17 cellular contexts compared by ENCODE assay signal in the genomic region with DNA sequence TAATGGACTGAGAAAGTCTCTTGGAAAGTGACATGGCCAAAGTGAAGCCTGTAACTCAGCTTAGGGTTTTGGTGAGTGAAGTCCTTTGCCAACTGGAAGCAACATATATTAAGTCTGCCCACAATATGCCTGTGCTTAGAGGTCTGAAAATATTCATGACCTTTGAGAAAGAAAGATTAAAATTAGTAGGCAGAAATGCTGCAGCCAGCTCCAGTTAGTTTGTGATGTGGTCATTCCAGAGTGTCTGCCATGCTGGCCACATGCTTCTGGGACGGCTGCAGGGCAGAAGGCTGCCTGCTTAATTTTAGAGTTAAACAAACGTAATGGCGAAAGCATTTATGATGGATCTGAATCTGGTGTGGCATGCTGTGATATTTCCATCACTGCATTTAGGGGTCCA.
A peak's percentile ranks its signal among the peaks of the same experiment; 100 is the strongest.
DNase-seq lines count a peak whose midpoint lies in the region; ATAC-seq, FAIRE-seq and TF ChIP-seq lines count a peak whose summit lies in the region.
"Had no signal": no experiment of that assay in that cellular context is flagged by ENCODE, and none has a peak within 500 bp of the region (broad histone marks: within the 10 kb centered on the region; RNA-seq: fewer than 3 reads in every experiment).

No MANE protein-coding gene starts in this region.

- no TSS peak for BruUV-seq in HepG2 (replicated peaks; lab: Mats Ljungman, UMichigan)

- H3K4ac ChIP-seq in trophoblast cell (ENCODE audit: low read depth, low read length), result no peak overlapping the region

- H4K12ac ChIP-seq in trophoblast cell (ENCODE audit: low read depth, low read length), result no peak overlapping the region

- no peaks in the 10 kb centered on the region for H4K20me1 ChIP-seq in HepG2 (ENCODE audit: insufficient read depth, low read length)

- no peak overlapping the region for H2BK120ac ChIP-seq in trophoblast cell (ENCODE audit: insufficient read depth, low read length, poor library complexity)

- no peak for FAIRE-seq in HepG2 (lab: Jason Lieb, UNC)
- FAIRE-seq: GM18507 had no signal

- no peaks in the 10 kb centered on the region for H3K4me1 ChIP-seq in adipocyte (ENCODE audit: control insufficient read depth, insufficient read depth, low read length)
- peaks cover 78% of the 10 kb centered on the region for H3K4me1 ChIP-seq in left ventricle myocardium inferior
- H3K4me1 ChIP-seq in trophoblast cell (ENCODE audit: control insufficient read depth in 1 of 2, insufficient read depth in 2 of 2, low read length in 2 of 2), result peaks cover 21 to 26% of the 10 kb centered on the region in 2 experiments
- H3K4me1 ChIP-seq in HepG2 (ENCODE audit: insufficient read depth, low read length), result no peaks in the 10 kb centered on the region
- H3K4me1 ChIP-seq in tibial nerve, result no peaks in the 10 kb centered on the region

- no peak overlapping the region for H3K18ac ChIP-seq in trophoblast cell (ENCODE audit: low read length)

- TF ChIP-seq RAD21 in HepG2 (CRISPR knock-in tag; IDR thresholded peaks at IDR 0.05), result no peak

- H3K27me3 ChIP-seq in adipocyte (replicated peaks; ENCODE audit: control insufficient read depth, insufficient read depth, low read length) (no peaks in the 10 kb centered on the region), left ventricle myocardium inferior (ENCODE audit: low read depth) (no peaks in the 10 kb centered on the region), trophoblast cell (ENCODE audit: insufficient read depth, low read length) (no peaks in the 10 kb centered on the region), HepG2 (ENCODE audit: control insufficient read depth in 1 of 2, insufficient read depth in 2 of 2, low read length in 2 of 2) (no peaks in the 10 kb centered on the region), tibial nerve (no peaks in the 10 kb centered on the region)

- H3K4me1 Mint-ChIP-seq in T-helper 17 cell, result no peaks in the 10 kb centered on the region
- H3K4me1 Mint-ChIP-seq: CD4-positive, alpha-beta memory T cell had no signal

- H3K4me3 Mint-ChIP-seq in T-helper 17 cell, result no peak overlapping the region
- H3K4me3 Mint-ChIP-seq: CD4-positive, alpha-beta memory T cell had no signal

- TF ChIP-seq EP300 in HepG2 (IDR thresholded peaks at IDR 0.05; ENCODE audit: low read depth in 2 of 2, low read length in 2 of 2), result no peak
- no peak for TF ChIP-seq EP300 in HepG2 (CRISPR knock-in tag; IDR thresholded peaks at IDR 0.05; ENCODE audit: borderline replicate concordance)
- no peak for TF ChIP-seq EP300 in tibial nerve (IDR thresholded peaks at IDR 0.05)

- in situ Hi-C loops in HepG2 (cut with HindIII; ENCODE audit: extremely low pct_ligation_motif_present, low pct_unique_long_range_greater_than_20kb), result no loop called here

- H3K4me3 ChIP-seq in adipocyte (ENCODE audit: low read length) (no peak overlapping the region), left ventricle myocardium inferior (no peak overlapping the region), trophoblast cell (ENCODE audit: low read depth, low read length) (no peak overlapping the region), HepG2 (replicated peaks in 1 of 3; ENCODE audit: insufficient read depth in 1 of 3, low read depth in 2 of 3, low read length in 3 of 3) (no peak overlapping the region), tibial nerve (no peak overlapping the region)
- H3K4me3 ChIP-seq: GM23248 had no signal

- H3K27me3 Mint-ChIP-seq in T-helper 17 cell, result peaks cover 24% of the 10 kb centered on the region

- H2BK5ac ChIP-seq in trophoblast cell (ENCODE audit: low read depth, low read length, poor library complexity), result no peak overlapping the region

- H3K14ac ChIP-seq in trophoblast cell (ENCODE audit: low read length), result no peak overlapping the region

- H3K27ac Mint-ChIP-seq in T-helper 17 cell, result no peak overlapping the region
- H3K27ac Mint-ChIP-seq: CD4-positive, alpha-beta memory T cell had no signal

- no CpG with 5 or more reads among the region's 3 CpGs for WGBS in trophoblast cell (ENCODE audit: extremely low coverage, insufficient coverage, insufficient read length)
- 16% methylated on average over 3 of the region's 3 CpGs for WGBS in HepG2 (ENCODE audit: low lambda C conversion rate)
- 71 to 83% methylated on average over 3 of the region's 3 CpGs for WGBS in tibial nerve, 2 donors

- no peak overlapping the region for H4K91ac ChIP-seq in trophoblast cell (ENCODE audit: low read depth, low read length)

- POLR2A ChIA-PET in HepG2 (lab: Yijun Ruan, JAX), result no interaction called here

- CTCF ChIA-PET in HepG2 (lab: Yijun Ruan, JAX; ENCODE audit: low intra/inter-chr PET ratio, low total read pairs), result no interaction called here

- no peaks in the 10 kb centered on the region for H3K36me3 ChIP-seq in adipocyte (ENCODE audit: control insufficient read depth, insufficient read depth, low read length, severe bottlenecking)
- H3K36me3 ChIP-seq in left ventricle myocardium inferior, result no peaks in the 10 kb centered on the region
- peaks cover 0 to 2% of the 10 kb centered on the region in 2 experiments for H3K36me3 ChIP-seq in trophoblast cell (ENCODE audit: control insufficient read depth in 1 of 2, insufficient read depth in 2 of 2, low read length in 2 of 2)
- H3K36me3 ChIP-seq in HepG2 (replicated peaks in 1 of 2; ENCODE audit: control insufficient read depth in 1 of 2, insufficient read depth in 2 of 2, low read length in 2 of 2), result no peaks in the 10 kb centered on the region
- H3K36me3 ChIP-seq in tibial nerve, result no peaks in the 10 kb centered on the region

- DNase-seq in adipocyte (ENCODE audit: low read depth) (peak; percentile 28), left ventricle myocardium inferior (no peak), trophoblast cell (peak; percentile 58 to 74), HepG2 (ENCODE audit: low spot score) (no peak), T-helper 17 cell (no peak), DMS79 treated with DMSO at 0.1 percent for 48 hours (lab: John Stamatoyannopoulos, UW) (no peak), tibial nerve (ENCODE audit: low spot score in 2 of 2) (no peak)
- DNase-seq: Calu3; CD4-positive, alpha-beta memory T cell; KBM-7; NCI-H1436; NCI-H2029; NCI-H2171; NCI-H69 had no signal

- ATAC-seq in HepG2, result no peak
- no peak for ATAC-seq in T-helper 17 cell
- ATAC-seq: HCT116 had no signal

- no peak overlapping the region for H3K9ac ChIP-seq in adipocyte (ENCODE audit: low read length)
- H3K9ac ChIP-seq in trophoblast cell (ENCODE audit: low read length), result no peak overlapping the region
- no peak overlapping the region for H3K9ac ChIP-seq in HepG2 (ENCODE audit: insufficient read depth, low read depth, low read length)
- H3K9ac ChIP-seq: GM23248 had no signal

- H3K4me2 ChIP-seq in trophoblast cell (ENCODE audit: low read length) (no peak overlapping the region), HepG2 (ENCODE audit: low read depth, low read length) (no peak overlapping the region)

- intact Hi-C loops in left ventricle myocardium inferior (cut with micrococcal nuclease), result no loop called here
- intact Hi-C loops in HepG2 (cut with micrococcal nuclease; ENCODE audit: unreplicated experiment), result no loop called here

- TF ChIP-seq CTCF in left ventricle myocardium inferior (IDR thresholded peaks at IDR 0.05; ENCODE audit: borderline replicate concordance) (no peak), HepG2 (CRISPR knock-in tag; IDR thresholded peaks at IDR 0.05) (no peak), tibial nerve (IDR thresholded peaks at IDR 0.05) (no peak)

- no peak overlapping the region for H2AK5ac ChIP-seq in trophoblast cell (ENCODE audit: low read length)

- H3K9me3 ChIP-seq in adipocyte (ENCODE audit: control insufficient read depth, low read length), result peaks cover 15% of the 10 kb centered on the region
- peaks cover 22% of the 10 kb centered on the region for H3K9me3 ChIP-seq in left ventricle myocardium inferior (replicated peaks)
- H3K9me3 ChIP-seq in trophoblast cell (ENCODE audit: insufficient read depth, low read depth, low read length), result no peaks in the 10 kb centered on the region
- H3K9me3 ChIP-seq in HepG2 (ENCODE audit: low read length), result peaks cover 16% of the 10 kb centered on the region
- H3K9me3 ChIP-seq in T-helper 17 cell (ENCODE audit: control insufficient read depth, low read length, poor library complexity, severe bottlenecking), result no peaks in the 10 kb centered on the region
- H3K9me3 ChIP-seq in tibial nerve, result peaks cover 0 to 30% (median 8%) of the 10 kb centered on the region in 4 donors

- H4K8ac ChIP-seq in trophoblast cell (ENCODE audit: low read depth, low read length), result no peak overlapping the region

- peak overlapping the region; percentile 90 for H3K27ac ChIP-seq in left ventricle myocardium inferior (replicated peaks)
- H3K27ac ChIP-seq in trophoblast cell (ENCODE audit: low read depth, low read length), result no peak overlapping the region
- H3K27ac ChIP-seq in HepG2 (ENCODE audit: extremely low read length, insufficient read depth, low read length), result no peak overlapping the region
- no peak overlapping the region for H3K27ac ChIP-seq in tibial nerve
- H3K27ac ChIP-seq: GM23248 had no signal

- TF ChIP-seq POLR2A in HepG2 (IDR thresholded peaks at IDR 0.05; ENCODE audit: insufficient read depth in 1 of 2, low read depth in 2 of 2, low read length in 2 of 2) (no peak), tibial nerve (IDR thresholded peaks at IDR 0.05) (no peak)

- H2BK12ac ChIP-seq in trophoblast cell (ENCODE audit: low read length), result no peak overlapping the region

- H3K36me3 Mint-ChIP-seq in T-helper 17 cell (ENCODE audit: low read depth), result no peaks in the 10 kb centered on the region
- H3K36me3 Mint-ChIP-seq: CD4-positive, alpha-beta memory T cell had no signal

- H2AFZ ChIP-seq in trophoblast cell (ENCODE audit: insufficient read depth, low read length, poor library complexity), result no peak overlapping the region
- no peak overlapping the region for H2AFZ ChIP-seq in HepG2 (ENCODE audit: low read length)
- H2AFZ ChIP-seq: GM23248 had no signal

- H3K23ac ChIP-seq in trophoblast cell (ENCODE audit: low read length), result no peak overlapping the region

- peaks cover 4% of the 10 kb centered on the region for H3K79me1 ChIP-seq in trophoblast cell (ENCODE audit: low read length)

- H3K79me2 ChIP-seq in trophoblast cell (ENCODE audit: control insufficient read depth, insufficient read depth, low read length, poor library complexity) (no peaks in the 10 kb centered on the region), HepG2 (ENCODE audit: insufficient read depth, low read length) (no peaks in the 10 kb centered on the region)

TF ChIP-seq in HepG2, 621 proteins besides CTCF, POLR2A, EP300 and RAD21 (continues in another document):
- TF ChIP-seq KMT2B (CRISPR knock-in tag; IDR thresholded peaks at IDR 0.05) (no peak), ZSCAN31 (CRISPR knock-in tag; IDR thresholded peaks at IDR 0.05; ENCODE audit: low read depth) (no peak), ZFP1 (CRISPR knock-in tag; IDR thresholded peaks at IDR 0.05) (no peak), ZSCAN9 (CRISPR knock-in tag; IDR thresholded peaks at IDR 0.05; ENCODE audit: borderline replicate concordance) (no peak), NCOA2 (CRISPR knock-in tag; IDR thresholded peaks at IDR 0.05) (no peak), ATRX (CRISPR knock-in tag; IDR thresholded peaks at IDR 0.05; ENCODE audit: borderline replicate concordance) (no peak)

Comparison
In these comparisons a context has a peak if more than half of its experiments do, and no peak if none do; other contexts are left out.
1. DNase-seq: peak in adipocyte (single experiment) and trophoblast cell (2 of 2); none in left ventricle myocardium inferior (single experiment), HepG2 (single experiment), T-helper 17 cell (0 of 3), DMS79 treated with DMSO at 0.1 percent for 48 hours (single experiment) and tibial nerve (0 of 2).